Comparison of ENCODE assay signal across 1 cellular context in the genomic region with DNA sequence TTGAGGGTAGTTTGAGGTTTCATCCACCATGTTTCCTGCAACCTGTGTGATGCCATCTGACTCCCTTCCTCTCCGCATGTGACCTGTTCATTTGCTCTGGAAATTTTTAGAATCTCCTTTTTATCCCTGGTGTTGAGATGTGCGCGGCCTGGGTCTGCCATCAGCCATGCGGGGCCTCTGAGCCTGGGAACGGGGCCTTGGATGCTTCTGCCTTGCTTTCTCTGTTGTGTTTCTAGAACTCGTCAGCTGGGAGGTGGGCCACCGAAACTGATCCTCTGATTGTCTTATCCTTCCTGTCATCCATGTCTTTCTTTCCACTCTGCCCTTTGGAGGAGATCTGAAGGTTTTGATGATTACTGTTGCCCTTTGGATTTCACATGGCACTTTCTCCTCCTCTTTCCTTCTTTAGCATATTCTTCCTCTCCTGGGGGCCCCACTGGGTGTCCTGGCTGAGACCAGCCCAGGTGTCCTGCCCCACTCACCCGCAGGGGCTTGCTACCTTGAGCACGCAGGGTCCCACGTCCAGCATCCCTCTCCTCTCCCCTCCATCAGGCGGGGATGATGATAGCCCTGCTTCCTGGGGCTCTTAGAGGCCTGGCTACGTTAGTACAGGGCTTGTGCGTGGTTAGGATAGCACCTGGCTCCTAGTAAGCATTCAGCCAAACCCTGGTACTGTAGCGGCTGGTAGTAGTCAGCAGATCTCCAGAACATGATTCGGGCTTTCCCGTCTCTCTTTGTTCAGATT.
TF ChIP-seq lines count a peak whose summit lies in the region.

No MANE protein-coding gene starts in this region.

TF ChIP-seq in WTC11, 78 proteins besides CTCF, POLR2A, EP300 and RAD21 (continued from another document):
- TF ChIP-seq, protein P1, sequence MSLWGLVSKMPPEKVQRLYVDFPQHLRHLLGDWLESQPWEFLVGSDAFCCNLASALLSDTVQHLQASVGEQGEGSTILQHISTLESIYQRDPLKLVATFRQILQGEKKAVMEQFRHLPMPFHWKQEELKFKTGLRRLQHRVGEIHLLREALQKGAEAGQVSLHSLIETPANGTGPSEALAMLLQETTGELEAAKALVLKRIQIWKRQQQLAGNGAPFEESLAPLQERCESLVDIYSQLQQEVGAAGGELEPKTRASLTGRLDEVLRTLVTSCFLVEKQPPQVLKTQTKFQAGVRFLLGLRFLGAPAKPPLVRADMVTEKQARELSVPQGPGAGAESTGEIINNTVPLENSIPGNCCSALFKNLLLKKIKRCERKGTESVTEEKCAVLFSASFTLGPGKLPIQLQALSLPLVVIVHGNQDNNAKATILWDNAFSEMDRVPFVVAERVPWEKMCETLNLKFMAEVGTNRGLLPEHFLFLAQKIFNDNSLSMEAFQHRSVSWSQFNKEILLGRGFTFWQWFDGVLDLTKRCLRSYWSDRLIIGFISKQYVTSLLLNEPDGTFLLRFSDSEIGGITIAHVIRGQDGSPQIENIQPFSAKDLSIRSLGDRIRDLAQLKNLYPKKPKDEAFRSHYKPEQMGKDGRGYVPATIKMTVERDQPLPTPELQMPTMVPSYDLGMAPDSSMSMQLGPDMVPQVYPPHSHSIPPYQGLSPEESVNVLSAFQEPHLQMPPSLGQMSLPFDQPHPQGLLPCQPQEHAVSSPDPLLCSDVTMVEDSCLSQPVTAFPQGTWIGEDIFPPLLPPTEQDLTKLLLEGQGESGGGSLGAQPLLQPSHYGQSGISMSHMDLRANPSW (CRISPR knock-in tag; conservative IDR thresholded peaks at IDR 0.05; ENCODE audit: low read depth), result no peak
- TF ChIP-seq CREB1 (CRISPR knock-in tag; IDR thresholded peaks at IDR 0.05) (no peak), MXD4 (CRISPR knock-in tag; IDR thresholded peaks at IDR 0.05; ENCODE audit: borderline replicate concordance) (no peak), ZMAT4 (CRISPR knock-in tag; IDR thresholded peaks at IDR 0.05) (no peak), HMGA2 (CRISPR knock-in tag; IDR thresholded peaks at IDR 0.05) (no peak), ATF1 (CRISPR knock-in tag; IDR thresholded peaks at IDR 0.05) (no peak), NFATC4 (CRISPR knock-in tag; IDR thresholded peaks at IDR 0.05) (no peak)
- TF ChIP-seq, protein P2, sequence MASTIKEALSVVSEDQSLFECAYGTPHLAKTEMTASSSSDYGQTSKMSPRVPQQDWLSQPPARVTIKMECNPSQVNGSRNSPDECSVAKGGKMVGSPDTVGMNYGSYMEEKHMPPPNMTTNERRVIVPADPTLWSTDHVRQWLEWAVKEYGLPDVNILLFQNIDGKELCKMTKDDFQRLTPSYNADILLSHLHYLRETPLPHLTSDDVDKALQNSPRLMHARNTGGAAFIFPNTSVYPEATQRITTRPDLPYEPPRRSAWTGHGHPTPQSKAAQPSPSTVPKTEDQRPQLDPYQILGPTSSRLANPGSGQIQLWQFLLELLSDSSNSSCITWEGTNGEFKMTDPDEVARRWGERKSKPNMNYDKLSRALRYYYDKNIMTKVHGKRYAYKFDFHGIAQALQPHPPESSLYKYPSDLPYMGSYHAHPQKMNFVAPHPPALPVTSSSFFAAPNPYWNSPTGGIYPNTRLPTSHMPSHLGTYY (CRISPR knock-in tag; IDR thresholded peaks at IDR 0.05), result no peak
TF ChIP-seq in WTC11: peak in this region for 0.
